In genomic region chr3:158693866-158694456, GRCh38 we compare ENCODE assay signal across 4 cellular contexts.
TF ChIP-seq lines count a peak whose summit lies in the region.

No MANE protein-coding gene starts in this region.

TF ChIP-seq in A549, 52 proteins besides CTCF, POLR2A, EP300 and RAD21:
- TF ChIP-seq MAFK (IDR thresholded peaks at IDR 0.05; ENCODE audit: partially characterized antibody) = peak; percentile 67
TF ChIP-seq in A549: peak in this region for 1; not testable (repeated sequence) for 51.

TF ChIP-seq in HEK293, 187 proteins besides CTCF, POLR2A, EP300 and RAD21:
- peak; percentile 65 for TF ChIP-seq ZNF146 (tag by site-specific recombination; IDR thresholded peaks at IDR 0.05)
TF ChIP-seq in HEK293: peak in this region for 1; not testable (repeated sequence) for 186.

TF ChIP-seq in K562, 482 proteins besides CTCF, POLR2A, EP300 and RAD21:
- peak; percentile 77 for TF ChIP-seq ZNF146 (CRISPR knock-in tag; IDR thresholded peaks at IDR 0.05; ENCODE audit: unreplicated experiment)
- TF ChIP-seq RBM25 (IDR thresholded peaks at IDR 0.05; ENCODE audit: low read depth, low read length, severe bottlenecking) = peak; percentile 61
- TF ChIP-seq MAFF (IDR thresholded peaks at IDR 0.05; ENCODE audit: low read length) = 0 out of 2 replicates have a peak, but pooled peaks have one; percentile 25
- TF ChIP-seq ZNF316 (IDR thresholded peaks at IDR 0.05) = peak; percentile 78
- TF ChIP-seq MAFG (tag; conservative IDR thresholded peaks at IDR 0.05) = peak; percentile 29; the same call in 1 of the 2 replicates

TF ChIP-seq in HepG2, 621 proteins besides CTCF, POLR2A, EP300 and RAD21:
- TF ChIP-seq MAFF (IDR thresholded peaks at IDR 0.05; ENCODE audit: low read depth, low read length) = peak; percentile 35; the same call in 1 of the 2 replicates
- peak in 1 of 2 experiments; percentile 72; a peak in 3 of 4 replicates for TF ChIP-seq MAFK (conservative IDR thresholded peaks at IDR 0.05 in 1 of 2, IDR thresholded peaks at IDR 0.05 in 1 of 2; ENCODE audit: low read length in 2 of 2)
